Comparison of ENCODE assay signal across 2 cellular contexts in the genomic region with DNA sequence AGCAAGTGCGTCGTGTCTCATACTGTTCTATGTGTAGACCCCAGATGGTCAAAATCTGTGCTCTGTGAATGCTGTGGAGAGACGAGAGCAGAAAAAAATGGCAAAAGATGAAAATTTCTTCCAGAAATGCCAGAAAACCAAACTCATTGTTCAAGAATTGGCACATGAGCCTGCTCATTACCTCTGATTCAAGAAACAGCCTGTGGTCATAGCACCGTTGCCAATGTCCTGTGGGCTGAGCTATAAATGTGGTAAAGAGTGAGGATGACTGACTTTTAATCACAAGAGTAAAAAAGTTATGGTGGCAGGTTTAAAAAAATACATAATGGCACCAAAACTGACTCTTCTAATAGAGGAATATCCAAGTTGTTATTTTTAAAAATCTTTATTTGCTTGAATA.
TF ChIP-seq lines count a peak whose summit lies in the region.

No MANE protein-coding gene starts in this region.

TF ChIP-seq in SK-N-SH, 30 proteins besides CTCF, POLR2A, EP300 and RAD21 (continued from another document):
- TF ChIP-seq, protein P1, sequence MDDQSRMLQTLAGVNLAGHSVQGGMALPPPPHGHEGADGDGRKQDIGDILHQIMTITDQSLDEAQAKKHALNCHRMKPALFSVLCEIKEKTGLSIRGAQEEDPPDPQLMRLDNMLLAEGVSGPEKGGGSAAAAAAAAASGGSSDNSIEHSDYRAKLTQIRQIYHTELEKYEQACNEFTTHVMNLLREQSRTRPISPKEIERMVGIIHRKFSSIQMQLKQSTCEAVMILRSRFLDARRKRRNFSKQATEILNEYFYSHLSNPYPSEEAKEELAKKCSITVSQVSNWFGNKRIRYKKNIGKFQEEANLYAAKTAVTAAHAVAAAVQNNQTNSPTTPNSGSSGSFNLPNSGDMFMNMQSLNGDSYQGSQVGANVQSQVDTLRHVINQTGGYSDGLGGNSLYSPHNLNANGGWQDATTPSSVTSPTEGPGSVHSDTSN (IDR thresholded peaks at IDR 0.05), result no peak
- peak; percentile 22; the same call in 1 of the 2 replicates for TF ChIP-seq RCOR1 (IDR thresholded peaks at IDR 0.05; ENCODE audit: low read length)
- TF ChIP-seq GABPA (IDR thresholded peaks at IDR 0.05; ENCODE audit: low read depth), result no peak
- TF ChIP-seq JUND (IDR thresholded peaks at IDR 0.05), result no peak

TF ChIP-seq in SK-N-SH treated with all-trans-retinoic acid at 6 μM for 48 hours, 23 proteins besides CTCF, POLR2A, EP300 and RAD21 (continued from another document):
- TF ChIP-seq, protein P2, sequence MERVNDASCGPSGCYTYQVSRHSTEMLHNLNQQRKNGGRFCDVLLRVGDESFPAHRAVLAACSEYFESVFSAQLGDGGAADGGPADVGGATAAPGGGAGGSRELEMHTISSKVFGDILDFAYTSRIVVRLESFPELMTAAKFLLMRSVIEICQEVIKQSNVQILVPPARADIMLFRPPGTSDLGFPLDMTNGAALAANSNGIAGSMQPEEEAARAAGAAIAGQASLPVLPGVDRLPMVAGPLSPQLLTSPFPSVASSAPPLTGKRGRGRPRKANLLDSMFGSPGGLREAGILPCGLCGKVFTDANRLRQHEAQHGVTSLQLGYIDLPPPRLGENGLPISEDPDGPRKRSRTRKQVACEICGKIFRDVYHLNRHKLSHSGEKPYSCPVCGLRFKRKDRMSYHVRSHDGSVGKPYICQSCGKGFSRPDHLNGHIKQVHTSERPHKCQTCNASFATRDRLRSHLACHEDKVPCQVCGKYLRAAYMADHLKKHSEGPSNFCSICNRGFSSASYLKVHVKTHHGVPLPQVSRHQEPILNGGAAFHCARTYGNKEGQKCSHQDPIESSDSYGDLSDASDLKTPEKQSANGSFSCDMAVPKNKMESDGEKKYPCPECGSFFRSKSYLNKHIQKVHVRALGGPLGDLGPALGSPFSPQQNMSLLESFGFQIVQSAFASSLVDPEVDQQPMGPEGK (CRISPR knock-in tag; IDR thresholded peaks at IDR 0.05; ENCODE audit: borderline replicate concordance), result no peak
- TF ChIP-seq PPARA (CRISPR knock-in tag; IDR thresholded peaks at IDR 0.05; ENCODE audit: borderline replicate concordance), result no peak
